In genomic region chr9:94800424-94801117, GRCh38 we compare ENCODE assay signal across 11 cellular contexts.
DNase-seq lines count a peak whose midpoint lies in the region; ATAC-seq and TF ChIP-seq lines count a peak whose summit lies in the region.
"Had no signal": no experiment of that assay in that cellular context is flagged by ENCODE, and none has a peak within 500 bp of the region (broad histone marks: within the 10 kb centered on the region; RNA-seq: fewer than 3 reads in every experiment).

No MANE protein-coding gene starts in this region.

- TF ChIP-seq CTCF in RWPE1 (conservative IDR thresholded peaks at IDR 0.05; ENCODE audit: low read depth), result no peak
- TF ChIP-seq CTCF in upper lobe of left lung (IDR thresholded peaks at IDR 0.05), result no peak

- peak overlapping the region; percentile 33 for H3K27ac ChIP-seq in RWPE1
- H3K27ac ChIP-seq in duodenal mucosa (ENCODE audit: low read depth, low read length), result peak overlapping the region; percentile 39
- H3K27ac ChIP-seq in upper lobe of left lung, result peak overlapping the region; percentile 45 to 59 (median 52)

- peak in 1 of 2 donors; percentile 34 for ATAC-seq in upper lobe of left lung (ENCODE audit: low FRiP score in 2 of 2)
- ATAC-seq in HG03280 (IDR thresholded peaks at IDR 0.05; ENCODE audit: unreplicated experiment), result no peak
- ATAC-seq in HG03175 (IDR thresholded peaks at IDR 0.05; ENCODE audit: unreplicated experiment), result no peak

- DNase-seq in RWPE1 (ENCODE audit: low spot score) (no peak), myocyte (ENCODE audit: low read depth) (peak; percentile 45), upper lobe of left lung (no peak), GDM1 (lab: John Stamatoyannopoulos, UW) (no peak)
- DNase-seq: activated CD4-positive, alpha-beta memory T cell treated with anti-CD3 and anti-CD28 coated beads for 36 hours; activated naive CD4-positive, alpha-beta T cell treated with anti-CD3 and anti-CD28 coated beads, Interleukin-2, amount 50 U/mL, for 16 hours; NCI-H510A; occipital lobe had no signal

- no peak for TF ChIP-seq POLR2A in upper lobe of left lung (IDR thresholded peaks at IDR 0.05)

- no peaks in the 10 kb centered on the region for H3K27me3 ChIP-seq in duodenal mucosa (ENCODE audit: control insufficient read depth in 1 of 2, insufficient read depth in 2 of 2, low read length in 2 of 2)
- H3K27me3 ChIP-seq in upper lobe of left lung, result no peaks in the 10 kb centered on the region

- no peak for TF ChIP-seq EP300 in upper lobe of left lung (IDR thresholded peaks at IDR 0.05)

- H3K9me3 ChIP-seq in duodenal mucosa (ENCODE audit: control insufficient read depth in 1 of 2, low read length in 2 of 2) (no peaks in the 10 kb centered on the region), upper lobe of left lung (no peaks in the 10 kb centered on the region)

- 86 to 89% methylated on average over 8 of the region's 8 CpGs for WGBS in upper lobe of left lung, 2 donors

- peaks cover 0 to 9% of the 10 kb centered on the region in 2 donors for H3K36me3 ChIP-seq in duodenal mucosa (ENCODE audit: control insufficient read depth in 1 of 2, insufficient read depth in 2 of 2, low read length in 2 of 2)
- peaks cover 0 to 22% (median 0%) of the 10 kb centered on the region in 4 donors for H3K36me3 ChIP-seq in upper lobe of left lung

- POLR2A ChIA-PET in RWPE1 (lab: Yijun Ruan, JAX; ENCODE audit: low non-redundant PET), result no interaction called here

- peaks cover 16 to 34% of the 10 kb centered on the region in 2 donors for H3K4me1 ChIP-seq in duodenal mucosa (ENCODE audit: control insufficient read depth in 1 of 2, insufficient read depth in 2 of 2, low read length in 2 of 2)
- H3K4me1 ChIP-seq in upper lobe of left lung, result peaks cover 10 to 33% (median 19%) of the 10 kb centered on the region in 4 donors

- CTCF ChIA-PET in RWPE1 (lab: Yijun Ruan, JAX), result no interaction called here

- H3K9ac ChIP-seq in duodenal mucosa (ENCODE audit: low read depth in 1 of 2, low read length in 2 of 2), result no peak overlapping the region

- H3K4me3 ChIP-seq in duodenal mucosa (ENCODE audit: low read depth in 1 of 2, low read length in 2 of 2), result no peak overlapping the region
- no peak overlapping the region for H3K4me3 ChIP-seq in upper lobe of left lung
